16 cellular contexts compared by ENCODE assay signal in genomic region chr4:97513917-97514316, GRCh38.
DNase-seq lines count a peak whose midpoint lies in the region; ATAC-seq and TF ChIP-seq lines count a peak whose summit lies in the region.
"Had no signal": no experiment of that assay in that cellular context is flagged by ENCODE, and none has a peak within 500 bp of the region (broad histone marks: within the 10 kb centered on the region; RNA-seq: fewer than 3 reads in every experiment).

No MANE protein-coding gene starts in this region.

- H3K4me1 Mint-ChIP-seq in GM23338: peaks cover 6% of the 10 kb centered on the region; the same call in 2 of the 3 replicates
- H3K4me1 Mint-ChIP-seq in mesothelial cell of epicardium: peaks cover 7% of the 10 kb centered on the region
- H3K4me1 Mint-ChIP-seq: CD4-positive, alpha-beta memory T cell had no signal

- H3K36me3 Mint-ChIP-seq in GM23338 (ENCODE audit: low read depth): no peaks in the 10 kb centered on the region
- H3K36me3 Mint-ChIP-seq in mesothelial cell of epicardium: no peaks in the 10 kb centered on the region
- H3K36me3 Mint-ChIP-seq: CD4-positive, alpha-beta memory T cell had no signal

- no peaks in the 10 kb centered on the region for H3K27me3 Mint-ChIP-seq in GM23338 (ENCODE audit: insufficient read depth, low read depth, poor library complexity)
- no peaks in the 10 kb centered on the region for H3K27me3 Mint-ChIP-seq in mesothelial cell of epicardium (ENCODE audit: low read depth)
- H3K27me3 Mint-ChIP-seq: CD4-positive, alpha-beta memory T cell had no signal

- ATAC-seq in DND-41 (ENCODE audit: insufficient read depth, low read depth) (no peak), GM23338 (no peak)

- H3K4me3 ChIP-seq in DND-41 (ENCODE audit: low read depth in 1 of 2, low read length in 2 of 2): no peak overlapping the region
- H3K4me3 ChIP-seq in GM23338: no peak overlapping the region
- no peak overlapping the region for H3K4me3 ChIP-seq in ovary
- H3K4me3 ChIP-seq: HAP-1 had no signal

- H3K4me1 ChIP-seq in DND-41 (ENCODE audit: insufficient read depth, low read length) (peaks cover 4% of the 10 kb centered on the region; the same call in 1 of the 2 replicates), GM23338 (ENCODE audit: insufficient read depth) (no peaks in the 10 kb centered on the region; the same call in 1 of the 2 replicates), ovary (ENCODE audit: insufficient read depth) (no peaks in the 10 kb centered on the region)

- no peak for TF ChIP-seq EP300 in ovary (IDR thresholded peaks at IDR 0.05)

- in situ Hi-C loops in SK-MEL-5 (cut with HindIII; ENCODE audit: low pct_unique_long_range_greater_than_20kb, low sequenced_read_pairs): no loop called here

- H3K4me3 Mint-ChIP-seq in GM23338: no peak overlapping the region
- H3K4me3 Mint-ChIP-seq in mesothelial cell of epicardium: no peak overlapping the region
- H3K4me3 Mint-ChIP-seq: CD4-positive, alpha-beta memory T cell had no signal

- TF ChIP-seq CTCF in DND-41 (IDR thresholded peaks at IDR 0.05; ENCODE audit: borderline replicate concordance, extremely low read depth, low read length, poor library complexity, severe bottlenecking) (no peak), GM23338 (conservative IDR thresholded peaks at IDR 0.05; ENCODE audit: low read depth in 2 of 2) (no peak), mesothelial cell of epicardium (IDR thresholded peaks at IDR 0.05; ENCODE audit: unreplicated experiment) (no peak), ovary (IDR thresholded peaks at IDR 0.05) (no peak)

- H3K4me2 ChIP-seq in DND-41 (ENCODE audit: insufficient read depth, low read length) (no peak overlapping the region), GM23338 (no peak overlapping the region)

- H4K20me1 ChIP-seq in DND-41 (ENCODE audit: insufficient read depth, low read length) (no peaks in the 10 kb centered on the region), GM23338 (replicated peaks; ENCODE audit: insufficient read depth) (no peaks in the 10 kb centered on the region)

- 10 to 17% (median 15%) methylated on average over 3 of the region's 3 CpGs for WGBS in ovary, 3 donors

- H2AFZ ChIP-seq in DND-41 (ENCODE audit: low read depth, low read length) (0 out of 2 replicates have a peak overlapping the region, but pooled peaks have one; percentile 2), GM23338 (no peak overlapping the region)

- H3K9me3 Mint-ChIP-seq in GM23338 (no peaks in the 10 kb centered on the region), mesothelial cell of epicardium (no peaks in the 10 kb centered on the region)

- H3K9ac ChIP-seq in DND-41 (ENCODE audit: low read depth, low read length): no peak overlapping the region

- intact Hi-C loops in ovary (cut with DNase I): loop anchor here in 1 of 4 donors (2.0 kb wide), 1 partner anchor 33 kb away; no protein-coding TSS in a partner anchor

- H3K27ac ChIP-seq in DND-41 (ENCODE audit: low read length): no peak overlapping the region
- H3K27ac ChIP-seq in GM23338 (ENCODE audit: low read depth): no peak overlapping the region
- H3K27ac ChIP-seq in ovary: no peak overlapping the region

- no peaks in the 10 kb centered on the region for H3K27me3 ChIP-seq in DND-41 (ENCODE audit: insufficient read depth, low read length, poor library complexity)
- no peaks in the 10 kb centered on the region for H3K27me3 ChIP-seq in GM23338 (ENCODE audit: insufficient read depth)
- H3K27me3 ChIP-seq in ovary: no peaks in the 10 kb centered on the region

- H3K79me2 ChIP-seq in DND-41 (ENCODE audit: insufficient read depth, low read length): no peaks in the 10 kb centered on the region
- H3K79me2 ChIP-seq in GM23338 (replicated peaks; ENCODE audit: insufficient read depth): no peaks in the 10 kb centered on the region

- no peak for TF ChIP-seq POLR2A in ovary (IDR thresholded peaks at IDR 0.05)

- no peaks in the 10 kb centered on the region; the same call in 1 of the 2 replicates for H3K9me2 ChIP-seq in GM23338 (ENCODE audit: insufficient read depth)

- DNase-seq in DND-41 (no peak), GM23338 (ENCODE audit: low spot score) (peak; percentile 2), SK-MEL-5 (ENCODE audit: low read depth, low spot score) (peak; percentile 13), mesothelial cell of epicardium (ENCODE audit: low spot score in 2 of 2, unreplicated experiment in 2 of 2) (no peak), DMS153 treated with DMSO at 0.1 percent for 48 hours (lab: John Stamatoyannopoulos, UW; ENCODE audit: unreplicated experiment) (no peak), nucleus accumbens (lab: John Stamatoyannopoulos, UW) (no peak), ovary (no peak)
- DNase-seq: C1 segment of cervical spinal cord; Calu3; CD4-positive, alpha-beta memory T cell; COR-L47; DMS153; DMS79; GF-D8; GOT3 had no signal

- H3K36me3 ChIP-seq in DND-41 (ENCODE audit: insufficient read depth, low read length): no peaks in the 10 kb centered on the region
- H3K36me3 ChIP-seq in GM23338 (ENCODE audit: insufficient read depth): no peaks in the 10 kb centered on the region
- no peaks in the 10 kb centered on the region for H3K36me3 ChIP-seq in ovary
- H3K36me3 ChIP-seq: HAP-1 had no signal

- H3K9me3 ChIP-seq in DND-41 (ENCODE audit: insufficient read depth, low read length, severe bottlenecking) (no peaks in the 10 kb centered on the region), ovary (no peaks in the 10 kb centered on the region)
- H3K9me3 ChIP-seq: HAP-1 had no signal

- H3K27ac Mint-ChIP-seq in GM23338 (no peak overlapping the region; the same call in 1 of the 2 replicates), mesothelial cell of epicardium (peak overlapping the region; percentile 0)

- H3F3A ChIP-seq in GM23338 (replicated peaks; ENCODE audit: low read depth): no peaks in the 10 kb centered on the region

TF ChIP-seq in GM23338, 12 proteins besides CTCF, POLR2A, EP300 and RAD21:
- TF ChIP-seq JUNB (IDR thresholded peaks at IDR 0.05; ENCODE audit: unreplicated experiment) (no peak), POLR2AphosphoS5 (IDR thresholded peaks at IDR 0.05; ENCODE audit: low read depth) (no peak), STAT1 (IDR thresholded peaks at IDR 0.05; ENCODE audit: unreplicated experiment) (no peak), NANOG (IDR thresholded peaks at IDR 0.05; ENCODE audit: borderline replicate concordance) (no peak), ZNF331 (CRISPR knock-in tag; IDR thresholded peaks at IDR 0.05; ENCODE audit: low read depth) (no peak), EZH2 (IDR thresholded peaks at IDR 0.05; ENCODE audit: low read depth, unreplicated experiment) (no peak)
- TF ChIP-seq, protein P1, sequence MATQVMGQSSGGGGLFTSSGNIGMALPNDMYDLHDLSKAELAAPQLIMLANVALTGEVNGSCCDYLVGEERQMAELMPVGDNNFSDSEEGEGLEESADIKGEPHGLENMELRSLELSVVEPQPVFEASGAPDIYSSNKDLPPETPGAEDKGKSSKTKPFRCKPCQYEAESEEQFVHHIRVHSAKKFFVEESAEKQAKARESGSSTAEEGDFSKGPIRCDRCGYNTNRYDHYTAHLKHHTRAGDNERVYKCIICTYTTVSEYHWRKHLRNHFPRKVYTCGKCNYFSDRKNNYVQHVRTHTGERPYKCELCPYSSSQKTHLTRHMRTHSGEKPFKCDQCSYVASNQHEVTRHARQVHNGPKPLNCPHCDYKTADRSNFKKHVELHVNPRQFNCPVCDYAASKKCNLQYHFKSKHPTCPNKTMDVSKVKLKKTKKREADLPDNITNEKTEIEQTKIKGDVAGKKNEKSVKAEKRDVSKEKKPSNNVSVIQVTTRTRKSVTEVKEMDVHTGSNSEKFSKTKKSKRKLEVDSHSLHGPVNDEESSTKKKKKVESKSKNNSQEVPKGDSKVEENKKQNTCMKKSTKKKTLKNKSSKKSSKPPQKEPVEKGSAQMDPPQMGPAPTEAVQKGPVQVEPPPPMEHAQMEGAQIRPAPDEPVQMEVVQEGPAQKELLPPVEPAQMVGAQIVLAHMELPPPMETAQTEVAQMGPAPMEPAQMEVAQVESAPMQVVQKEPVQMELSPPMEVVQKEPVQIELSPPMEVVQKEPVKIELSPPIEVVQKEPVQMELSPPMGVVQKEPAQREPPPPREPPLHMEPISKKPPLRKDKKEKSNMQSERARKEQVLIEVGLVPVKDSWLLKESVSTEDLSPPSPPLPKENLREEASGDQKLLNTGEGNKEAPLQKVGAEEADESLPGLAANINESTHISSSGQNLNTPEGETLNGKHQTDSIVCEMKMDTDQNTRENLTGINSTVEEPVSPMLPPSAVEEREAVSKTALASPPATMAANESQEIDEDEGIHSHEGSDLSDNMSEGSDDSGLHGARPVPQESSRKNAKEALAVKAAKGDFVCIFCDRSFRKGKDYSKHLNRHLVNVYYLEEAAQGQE (IDR thresholded peaks at IDR 0.05; ENCODE audit: unreplicated experiment): no peak

Comparison
In these comparisons a context has a peak if more than half of its experiments do, and no peak if none do; other contexts are left out.
1. DNase-seq: peak in GM23338 (single experiment) and SK-MEL-5 (single experiment); none in DND-41 (single experiment), mesothelial cell of epicardium (0 of 2), DMS153 treated with DMSO at 0.1 percent for 48 hours (single experiment), nucleus accumbens (0 of 56) and ovary (0 of 5).